ENCODE assay signal across 8 cellular contexts in genomic region chr14:89720741-89721315, GRCh38.
DNase-seq lines count a peak whose midpoint lies in the region; ATAC-seq, FAIRE-seq and TF ChIP-seq lines count a peak whose summit lies in the region.

No MANE protein-coding gene starts in this region.

- peaks cover 31% of the 10 kb centered on the region for H3K4me1 ChIP-seq in HUES64 (ENCODE audit: insufficient read depth, low read length)

- peak overlapping the region; percentile 43; the same call in 1 of the 2 replicates for H3K27ac ChIP-seq in HUES64 (ENCODE audit: low read depth, low read length)

- no peaks in the 10 kb centered on the region for H3K9me3 ChIP-seq in HUES64 (ENCODE audit: insufficient read depth, low read depth, low read length)

- H3K4me3 ChIP-seq in HUES64 (ENCODE audit: low read length): no peak overlapping the region

- WGBS in HUES64: 47% methylated on average over 7 of the region's 7 CpGs

- H3K27ac Mint-ChIP-seq in activated CD4-positive, alpha-beta memory T cell treated with anti-CD3 and anti-CD28 coated beads, Interleukin-2, amount 10 ng/mL, durations not matched to agents 7 days and 5 days: peak overlapping the region; percentile 96
- H3K27ac Mint-ChIP-seq in progenitor cell of endocrine pancreas: no peak overlapping the region

- peak; percentile 65 for ATAC-seq in GM21360 (IDR thresholded peaks at IDR 0.05; ENCODE audit: unreplicated experiment)

- peak; percentile 98 to 99 for DNase-seq in AML-193 (lab: John Stamatoyannopoulos, UW)
- DNase-seq in activated CD4-positive, alpha-beta memory T cell treated with anti-CD3 and anti-CD28 coated beads, Interleukin-2, amount 10 ng/mL, durations not matched to agents 7 days and 5 days: peak; percentile 85
- DNase-seq in globus pallidus (ENCODE audit: low spot score): peak; percentile 60
- peak; percentile 39 for DNase-seq in stimulated activated CD4-positive, alpha-beta T cell treated with anti-CD3 and anti-CD28 coated beads, Interleukin-2, amount 100 ng/mL, for 4 hours (ENCODE audit: low read depth)
- no peak for DNase-seq in progenitor cell of endocrine pancreas (ENCODE audit: low spot score, unreplicated experiment)
- no peak for DNase-seq in D721Med (ENCODE audit: insufficient read length, low spot score)

- CTCF ChIA-PET in activated CD4-positive, alpha-beta memory T cell treated with anti-CD3 and anti-CD28 coated beads, Interleukin-2, amount 10 ng/mL, durations not matched to agents 7 days and 5 days (lab: Charles Lee): interaction anchor here (0.6 to 2.1 kb wide), 14 partner anchors 9 to 544 kb away, joined by 3 to 18 read pairs (median 4); no protein-coding TSS in a partner anchor

- H3K9me3 Mint-ChIP-seq in activated CD4-positive, alpha-beta memory T cell treated with anti-CD3 and anti-CD28 coated beads, Interleukin-2, amount 10 ng/mL, durations not matched to agents 7 days and 5 days: peaks cover 5% of the 10 kb centered on the region
- H3K9me3 Mint-ChIP-seq in progenitor cell of endocrine pancreas (ENCODE audit: low read depth): no peaks in the 10 kb centered on the region

- no peaks in the 10 kb centered on the region for H3K36me3 ChIP-seq in HUES64 (ENCODE audit: insufficient read depth, low read length)

- H3K4me1 Mint-ChIP-seq in activated CD4-positive, alpha-beta memory T cell treated with anti-CD3 and anti-CD28 coated beads, Interleukin-2, amount 10 ng/mL, durations not matched to agents 7 days and 5 days: peaks cover 66% of the 10 kb centered on the region
- H3K4me1 Mint-ChIP-seq in progenitor cell of endocrine pancreas (ENCODE audit: low read depth): no peaks in the 10 kb centered on the region

- peaks cover 11% of the 10 kb centered on the region for H3K36me3 Mint-ChIP-seq in activated CD4-positive, alpha-beta memory T cell treated with anti-CD3 and anti-CD28 coated beads, Interleukin-2, amount 10 ng/mL, durations not matched to agents 7 days and 5 days (ENCODE audit: low read depth)
- H3K36me3 Mint-ChIP-seq in progenitor cell of endocrine pancreas (ENCODE audit: insufficient read depth): no peaks in the 10 kb centered on the region

- 0 out of 2 replicates have a peak overlapping the region, but pooled peaks have one; percentile 9 for H3K9ac ChIP-seq in HUES64 (ENCODE audit: low read depth, low read length)

- no peaks in the 10 kb centered on the region for H3K27me3 ChIP-seq in HUES64 (ENCODE audit: insufficient read depth, low read length)

- peak overlapping the region; percentile 33 for H3K4me3 Mint-ChIP-seq in activated CD4-positive, alpha-beta memory T cell treated with anti-CD3 and anti-CD28 coated beads, Interleukin-2, amount 10 ng/mL, durations not matched to agents 7 days and 5 days
- H3K4me3 Mint-ChIP-seq in progenitor cell of endocrine pancreas (ENCODE audit: low read depth): no peak overlapping the region

- H3K27me3 Mint-ChIP-seq in activated CD4-positive, alpha-beta memory T cell treated with anti-CD3 and anti-CD28 coated beads, Interleukin-2, amount 10 ng/mL, durations not matched to agents 7 days and 5 days: no peaks in the 10 kb centered on the region
- peaks cover 25% of the 10 kb centered on the region for H3K27me3 Mint-ChIP-seq in progenitor cell of endocrine pancreas

- TF ChIP-seq CTCF in progenitor cell of endocrine pancreas (IDR thresholded peaks at IDR 0.05; ENCODE audit: unreplicated experiment): no peak
- TF ChIP-seq CTCF in D721Med (IDR thresholded peaks at IDR 0.05; ENCODE audit: insufficient read depth, missing control alignments): no peak

- no peak for FAIRE-seq in D721Med (lab: Jason Lieb, UNC)

- POLR2A ChIA-PET in activated CD4-positive, alpha-beta memory T cell treated with anti-CD3 and anti-CD28 coated beads, Interleukin-2, amount 10 ng/mL, durations not matched to agents 7 days and 5 days (lab: Charles Lee): interaction anchor here (0.5 to 2.4 kb wide), 25 partner anchors 8 to 543 kb away, joined by 3 to 50 read pairs (median 4); partner anchors contain the start of gene TDP1

Comparison
In these comparisons a context has a peak if more than half of its experiments do, and no peak if none do; other contexts are left out.
1. DNase-seq: peak in AML-193 (2 of 2), activated CD4-positive, alpha-beta memory T cell treated with anti-CD3 and anti-CD28 coated beads, Interleukin-2, amount 10 ng/mL, durations not matched to agents 7 days and 5 days (single experiment), globus pallidus (single experiment) and stimulated activated CD4-positive, alpha-beta T cell treated with anti-CD3 and anti-CD28 coated beads, Interleukin-2, amount 100 ng/mL, for 4 hours (single experiment); none in progenitor cell of endocrine pancreas (single experiment) and D721Med (single experiment).